Comparison of ENCODE assay signal across 22 cellular contexts in genomic region chr6:20447157-20447556, GRCh38. TPM values are rescaled to one million over a fixed set of nuclear protein-coding genes. Genes with fewer than 3 reads are reported as not detected.
DNase-seq lines count a peak whose midpoint lies in the region; FAIRE-seq and TF ChIP-seq lines count a peak whose summit lies in the region.
"Had no signal": no experiment of that assay in that cellular context is flagged by ENCODE, and none has a peak within 500 bp of the region (broad histone marks: within the 10 kb centered on the region; RNA-seq: fewer than 3 reads in every experiment).

No MANE protein-coding gene starts in this region.

- H3K27ac ChIP-seq in astrocyte (ENCODE audit: low read depth, low read length), result no peak overlapping the region
- H3K27ac ChIP-seq: BLaER1, body of pancreas, dorsolateral prefrontal cortex, esophagus muscularis mucosa, RWPE1, testis had no signal

- no peak overlapping the region for H3K4me3 Mint-ChIP-seq in T-helper 2 cell treated with Interferon-gamma antibody and Interleukin-4, amounts not matched to agents 5 μg/mL and 100 μg/mL, for 36 hours
- H3K4me3 Mint-ChIP-seq in astrocyte (ENCODE audit: unreplicated experiment), result peak overlapping the region; percentile 8
- no peak overlapping the region for H3K4me3 Mint-ChIP-seq in immature natural killer cell
- H3K4me3 Mint-ChIP-seq: activated CD4-positive, alpha-beta memory T cell treated with anti-CD3 and anti-CD28 coated beads for 36 hours; activated naive CD4-positive, alpha-beta T cell treated with anti-CD3 and anti-CD28 coated beads, Interleukin-2, amount 50 U/mL, for 24 hours; activated T-cell treated with anti-CD3 and anti-CD28 coated beads, Interleukin-2, amount 50 U/mL, for 4 hours; nephron had no signal

- H3K4me3 ChIP-seq in astrocyte (ENCODE audit: insufficient read depth, low read depth, low read length) (no peak overlapping the region), skeletal muscle cell (ENCODE audit: low read depth, low read length) (no peak overlapping the region)
- H3K4me3 ChIP-seq: BLaER1, body of pancreas, dorsolateral prefrontal cortex, esophagus muscularis mucosa, testis had no signal

- H3K27ac Mint-ChIP-seq in T-helper 2 cell treated with Interferon-gamma antibody and Interleukin-4, amounts not matched to agents 5 μg/mL and 100 μg/mL, for 36 hours, result peak overlapping the region; percentile 46
- peak overlapping the region; percentile 44 for H3K27ac Mint-ChIP-seq in astrocyte (ENCODE audit: unreplicated experiment)
- H3K27ac Mint-ChIP-seq in immature natural killer cell, result peak overlapping the region in 1 of 6 donors; percentile 0
- H3K27ac Mint-ChIP-seq: activated CD4-positive, alpha-beta memory T cell treated with anti-CD3 and anti-CD28 coated beads for 36 hours; activated naive CD4-positive, alpha-beta T cell treated with anti-CD3 and anti-CD28 coated beads, Interleukin-2, amount 50 U/mL, for 24 hours had no signal

- H3K9ac ChIP-seq in astrocyte (ENCODE audit: low read length), result no peak overlapping the region
- H3K9ac ChIP-seq: BLaER1 had no signal

- H4K20me1 ChIP-seq in astrocyte (ENCODE audit: insufficient read depth, low read length), result peaks cover 95% of the 10 kb centered on the region

- no peaks in the 10 kb centered on the region for H3K9me3 ChIP-seq in astrocyte (ENCODE audit: insufficient read depth, low read depth, low read length)
- H3K9me3 ChIP-seq: body of pancreas, esophagus muscularis mucosa, testis had no signal

- no peaks in the 10 kb centered on the region for H3K4me1 ChIP-seq in astrocyte (ENCODE audit: insufficient read depth, low read length)
- H3K4me1 ChIP-seq: body of pancreas, testis had no signal

- no peaks in the 10 kb centered on the region for H3K9me3 Mint-ChIP-seq in T-helper 2 cell treated with Interferon-gamma antibody and Interleukin-4, amounts not matched to agents 5 μg/mL and 100 μg/mL, for 36 hours
- H3K9me3 Mint-ChIP-seq in astrocyte (ENCODE audit: unreplicated experiment) (no peaks in the 10 kb centered on the region), immature natural killer cell (peaks cover 0 to 2% (median 0%) of the 10 kb centered on the region in 6 donors)
- H3K9me3 Mint-ChIP-seq: activated CD4-positive, alpha-beta memory T cell treated with anti-CD3 and anti-CD28 coated beads for 36 hours; activated naive CD4-positive, alpha-beta T cell treated with anti-CD3 and anti-CD28 coated beads, Interleukin-2, amount 50 U/mL, for 24 hours; activated T-cell treated with anti-CD3 and anti-CD28 coated beads, Interleukin-2, amount 50 U/mL, for 4 hours had no signal

- FAIRE-seq in astrocyte (lab: Jason Lieb, UNC), result no peak

- no peak overlapping the region for H3K4me2 ChIP-seq in astrocyte (ENCODE audit: low read length)
- H3K4me2 ChIP-seq: BLaER1 had no signal

- no peaks in the 10 kb centered on the region for H3K27me3 ChIP-seq in astrocyte (ENCODE audit: insufficient read depth, low read length)
- H3K27me3 ChIP-seq: BLaER1, body of pancreas, dorsolateral prefrontal cortex, esophagus muscularis mucosa, testis had no signal

- peaks cover 23% of the 10 kb centered on the region for H3K4me1 Mint-ChIP-seq in T-helper 2 cell treated with Interferon-gamma antibody and Interleukin-4, amounts not matched to agents 5 μg/mL and 100 μg/mL, for 36 hours (ENCODE audit: low read depth)
- H3K4me1 Mint-ChIP-seq in astrocyte (ENCODE audit: low read depth, unreplicated experiment) (peaks cover 33% of the 10 kb centered on the region), immature natural killer cell (peaks cover 17 to 54% of the 10 kb centered on the region in 2 donors)

- no peaks in the 10 kb centered on the region for H3K27me3 Mint-ChIP-seq in T-helper 2 cell treated with Interferon-gamma antibody and Interleukin-4, amounts not matched to agents 5 μg/mL and 100 μg/mL, for 36 hours (ENCODE audit: low read depth)
- H3K27me3 Mint-ChIP-seq in astrocyte (ENCODE audit: low read depth, unreplicated experiment) (no peaks in the 10 kb centered on the region), immature natural killer cell (ENCODE audit: low read depth in 3 of 3) (no peaks in the 10 kb centered on the region)
- H3K27me3 Mint-ChIP-seq: activated CD4-positive, alpha-beta memory T cell treated with anti-CD3 and anti-CD28 coated beads for 36 hours; activated naive CD4-positive, alpha-beta T cell treated with anti-CD3 and anti-CD28 coated beads, Interleukin-2, amount 50 U/mL, for 24 hours had no signal

- in situ Hi-C loops in ACHN (cut with HindIII; ENCODE audit: low pct_ligation_motif_present, low pct_unique_long_range_greater_than_20kb, low sequenced_read_pairs), result no loop called here

- peaks cover 98% of the 10 kb centered on the region for H3K79me2 ChIP-seq in astrocyte (ENCODE audit: insufficient read depth, low read length)

- H2AFZ ChIP-seq in astrocyte (ENCODE audit: low read depth, low read length), result no peak overlapping the region

- H3K36me3 ChIP-seq in astrocyte (ENCODE audit: insufficient read depth, low read length), result no peaks in the 10 kb centered on the region
- H3K36me3 ChIP-seq: esophagus muscularis mucosa had no signal

- peaks cover 27% of the 10 kb centered on the region for H3K36me3 Mint-ChIP-seq in T-helper 2 cell treated with Interferon-gamma antibody and Interleukin-4, amounts not matched to agents 5 μg/mL and 100 μg/mL, for 36 hours (ENCODE audit: low read depth)
- H3K36me3 Mint-ChIP-seq in astrocyte (ENCODE audit: low read depth, unreplicated experiment) (peaks cover 11% of the 10 kb centered on the region), immature natural killer cell (peaks cover 0 to 4% (median 4%) of the 10 kb centered on the region in 3 donors)

- no peak for DNase-seq in T-helper 2 cell treated with Interferon-gamma antibody and Interleukin-4, amounts not matched to agents 5 μg/mL and 100 μg/mL, for 36 hours (ENCODE audit: low spot score)
- DNase-seq in T-helper 2 cell (no peak), astrocyte (ENCODE audit: low read depth) (no peak), islet precursor cell (peak; percentile 63), skeletal muscle cell (ENCODE audit: low read depth) (peak; percentile 20), immature natural killer cell (no peak), NCI-H187 (lab: John Stamatoyannopoulos, UW) (no peak), ACHN (no peak)
- DNase-seq: activated CD4-positive, alpha-beta memory T cell treated with anti-CD3 and anti-CD28 coated beads for 36 hours; activated T-cell treated with anti-CD3 and anti-CD28 coated beads, Interleukin-2, amount 50 U/mL, for 4 hours; body of pancreas; dorsolateral prefrontal cortex; mammary epithelial cell; NCI-H1694 treated with DMSO at 0.1 percent for 48 hours; NCI-H345; NK-92 treated with Interleukin-12 subunit alpha and Interleukin-12 subunit beta, amount 100 ng/mL, for 24 hours; testis had no signal

- no peak for TF ChIP-seq CTCF in astrocyte (IDR thresholded peaks at IDR 0.05; ENCODE audit: insufficient read depth, low read depth, low read length)

RNA-seq across cellular contexts. Expression of gene E2F3, which starts 45.5 kb away (rescaled TPM):
- 24.8 and 27.4 TPM in 2 replicates for total RNA-seq in astrocyte
- polyA plus RNA-seq in immature natural killer cell, result 1 to 10 TPM; 4.2 to 7.7 (median 4.7) TPM

Comparison
In these comparisons a context has a peak if more than half of its experiments do, and no peak if none do; other contexts are left out.
1. DNase-seq: peak in islet precursor cell (single experiment) and skeletal muscle cell (single experiment); none in T-helper 2 cell treated with Interferon-gamma antibody and Interleukin-4, amounts not matched to agents 5 μg/mL and 100 μg/mL, for 36 hours (single experiment), T-helper 2 cell (0 of 5), astrocyte (single experiment), immature natural killer cell (0 of 3), NCI-H187 (0 of 2) and ACHN (single experiment).